Comparison of ENCODE assay signal across 8 cellular contexts in genomic region chr19:39506944-39507714, GRCh38. TPM values are rescaled to one million over a fixed set of nuclear protein-coding genes. Genes with fewer than 3 reads are reported as not detected.
DNase-seq lines count a peak whose midpoint lies in the region; ATAC-seq and TF ChIP-seq lines count a peak whose summit lies in the region.

No MANE protein-coding gene starts in this region.

- intact Hi-C loops in body of pancreas (cut with DNase I), result loop anchor here (5.0 kb wide), 1 partner anchor 150 kb away; the partner anchor contains the start of gene LGALS16

- WGBS in body of pancreas, 2 donors, result 2 to 6% methylated on average over 14 to 95 of the region's 96 CpGs

- no peak overlapping the region for H3K4me3 ChIP-seq in body of pancreas

- peaks cover 9% of the 10 kb centered on the region for H3K4me1 ChIP-seq in body of pancreas

- TF ChIP-seq POLR2A in body of pancreas (IDR thresholded peaks at IDR 0.05), result no peak

- ATAC-seq in SK-N-SH treated with all-trans-retinoic acid at 6 μM for 48 hours, result peak; percentile 90
- peak; percentile 17 for ATAC-seq in body of pancreas
- no peak for ATAC-seq in HG03354 (IDR thresholded peaks at IDR 0.05; ENCODE audit: poor library complexity, severe bottlenecking, unreplicated experiment)
- no peak for ATAC-seq in GM19463 (IDR thresholded peaks at IDR 0.05; ENCODE audit: unreplicated experiment)

- H3K9me3 ChIP-seq in body of pancreas, result no peaks in the 10 kb centered on the region

- TF ChIP-seq CTCF in body of pancreas (IDR thresholded peaks at IDR 0.05), result no peak

- H3K27me3 ChIP-seq in body of pancreas, result no peaks in the 10 kb centered on the region

- DNase-seq in EH (ENCODE audit: low read depth), result peak; percentile 74
- peak; percentile 71 for DNase-seq in HuH-7.5 (ENCODE audit: low spot score)
- DNase-seq in body of pancreas, result peak in 1 of 4 donors; percentile 30
- peak; percentile 81 for DNase-seq in islet precursor cell
- peak; percentile 62 for DNase-seq in stimulated activated CD4-positive, alpha-beta T cell treated with anti-CD3 and anti-CD28 coated beads, Interleukin-4, amount 100 ng/mL, for 24 hours

- no peaks in the 10 kb centered on the region for H3K36me3 ChIP-seq in body of pancreas (replicated peaks in 1 of 2; ENCODE audit: insufficient read depth in 1 of 2, low read depth in 2 of 2)

- H3K27ac ChIP-seq in body of pancreas, result no peak overlapping the region

TF ChIP-seq in SK-N-SH treated with all-trans-retinoic acid at 6 μM for 48 hours, 23 proteins besides CTCF, POLR2A, EP300 and RAD21:
- peak; percentile 63; the same call in 1 of the 2 replicates for TF ChIP-seq CSDC2 (CRISPR knock-in tag; IDR thresholded peaks at IDR 0.05)
- TF ChIP-seq ZC3H10 (CRISPR knock-in tag; IDR thresholded peaks at IDR 0.05), result no peak
- peak; percentile 55; the same call in 1 of the 2 replicates for TF ChIP-seq SNAI2 (CRISPR knock-in tag; IDR thresholded peaks at IDR 0.05)
- no peak for TF ChIP-seq ZFP3 (CRISPR knock-in tag; IDR thresholded peaks at IDR 0.05)
- TF ChIP-seq TSHZ2 (CRISPR knock-in tag; IDR thresholded peaks at IDR 0.05), result peak; percentile 40; the same call in 1 of the 2 replicates

RNA-seq across cellular contexts. Expression of gene SELENOV, which starts 7.8 kb away (rescaled TPM):
- total RNA-seq in body of pancreas, result not detected

RNA-seq across cellular contexts. Expression of gene DLL3, which starts 8.4 kb away (rescaled TPM):
- not detected for total RNA-seq in body of pancreas

RNA-seq across cellular contexts. Expression of gene EID2B, which starts 25.5 kb away (rescaled TPM):
- total RNA-seq in body of pancreas, result 1 to 10 TPM; 2.0 to 3.9 TPM

RNA-seq across cellular contexts. Expression of gene TIMM50, which starts 26.5 kb away (rescaled TPM):
- total RNA-seq in body of pancreas, result 10 to 100 TPM; 30.4 to 50.8 TPM

RNA-seq across cellular contexts. Expression of gene EID2, which starts 32.8 kb away (rescaled TPM):
- 10 to 100 TPM in 1 of 2 donors, 1 to 10 TPM in 1; 7.3 to 13.5 TPM for total RNA-seq in body of pancreas

Comparison
In these comparisons a context has a peak if more than half of its experiments do, and no peak if none do; other contexts are left out.
1. ATAC-seq: peak in SK-N-SH treated with all-trans-retinoic acid at 6 μM for 48 hours (single experiment) and body of pancreas (single experiment); none in HG03354 (single experiment) and GM19463 (single experiment).